In genomic region chr17:75892556-75893224, GRCh38 we compare ENCODE assay signal across 1 cellular context.
TF ChIP-seq lines count a peak whose summit lies in the region.

No MANE protein-coding gene starts in this region.

TF ChIP-seq in HepG2, 621 proteins besides CTCF, POLR2A, EP300 and RAD21 (continued from another document and continues in another):
- TF ChIP-seq ATF2 (CRISPR knock-in tag; IDR thresholded peaks at IDR 0.05) = 0 out of 2 replicates have a peak, but pooled peaks have one; percentile 39
- TF ChIP-seq ZNF318 (CRISPR knock-in tag; IDR thresholded peaks at IDR 0.05) = peak; percentile 17; the same call in 1 of the 2 replicates
- TF ChIP-seq ZNF225 (CRISPR knock-in tag; IDR thresholded peaks at IDR 0.05) = peak; percentile 41; the same call in 1 of the 2 replicates
- no peak for TF ChIP-seq THYN1 (CRISPR knock-in tag; IDR thresholded peaks at IDR 0.05; ENCODE audit: borderline replicate concordance, low read depth)
- no peak for TF ChIP-seq BHLHE40 (IDR thresholded peaks at IDR 0.05; ENCODE audit: low read length)
- 0 out of 2 replicates have a peak, but pooled peaks have one; percentile 40 for TF ChIP-seq ZNF138 (CRISPR knock-in tag; IDR thresholded peaks at IDR 0.05; ENCODE audit: low read depth)
- TF ChIP-seq ZNF407 (CRISPR knock-in tag; IDR thresholded peaks at IDR 0.05; ENCODE audit: not compliant biosample characterization) = no peak
- TF ChIP-seq ZSCAN30 (CRISPR knock-in tag; IDR thresholded peaks at IDR 0.05) = no peak
- no peak for TF ChIP-seq TCF7 (IDR thresholded peaks at IDR 0.05; ENCODE audit: low read depth)
- TF ChIP-seq SMC3 (IDR thresholded peaks at IDR 0.05; ENCODE audit: low read length) = no peak
- no peak; the same call in 1 of the 2 replicates for TF ChIP-seq SOX5 (CRISPR knock-in tag; IDR thresholded peaks at IDR 0.05; ENCODE audit: borderline replicate concordance)
- TF ChIP-seq NFKBIZ (CRISPR knock-in tag; IDR thresholded peaks at IDR 0.05) = no peak
- peak; percentile 70; the same call in 1 of the 2 replicates for TF ChIP-seq ZNF749 (CRISPR knock-in tag; IDR thresholded peaks at IDR 0.05; ENCODE audit: borderline replicate concordance)
- peak; percentile 93 for TF ChIP-seq PHF21A (CRISPR knock-in tag; IDR thresholded peaks at IDR 0.05)
- no peak for TF ChIP-seq CEBPB (IDR thresholded peaks at IDR 0.05; ENCODE audit: borderline replicate concordance, low read depth, low read length)
- TF ChIP-seq FOXK2 (IDR thresholded peaks at IDR 0.05) = peak; percentile 31; the same call in 1 of the 2 replicates
- TF ChIP-seq ZNF367 (CRISPR knock-in tag; IDR thresholded peaks at IDR 0.05; ENCODE audit: borderline replicate concordance) = no peak
- no peak for TF ChIP-seq CEBPG (CRISPR knock-in tag; IDR thresholded peaks at IDR 0.05)
- TF ChIP-seq USF2 (IDR thresholded peaks at IDR 0.05; ENCODE audit: low read depth, low read length) = no peak
- TF ChIP-seq USF2 (CRISPR knock-in tag; IDR thresholded peaks at IDR 0.05; ENCODE audit: borderline replicate concordance) = no peak
- TF ChIP-seq ZNF235 (CRISPR knock-in tag; IDR thresholded peaks at IDR 0.05; ENCODE audit: borderline replicate concordance) = 0 out of 2 replicates have a peak, but pooled peaks have one; percentile 33
- TF ChIP-seq CHCHD3 (CRISPR knock-in tag; IDR thresholded peaks at IDR 0.05) = no peak
- no peak for TF ChIP-seq GTF3A (CRISPR knock-in tag; conservative IDR thresholded peaks at IDR 0.05)
- peak; percentile 69 for TF ChIP-seq HOXA3 (CRISPR knock-in tag; IDR thresholded peaks at IDR 0.05)
- peak; percentile 48; the same call in 1 of the 2 replicates for TF ChIP-seq ZKSCAN8 (CRISPR knock-in tag; IDR thresholded peaks at IDR 0.05; ENCODE audit: borderline replicate concordance)
- 0 out of 2 replicates have a peak, but pooled peaks have one; percentile 22 for TF ChIP-seq RBAK (CRISPR knock-in tag; IDR thresholded peaks at IDR 0.05)
- TF ChIP-seq ZBTB39 (CRISPR knock-in tag; IDR thresholded peaks at IDR 0.05) = no peak; the same call in 1 of the 2 replicates
- no peak for TF ChIP-seq MNT (IDR thresholded peaks at IDR 0.05)
